Comparison of ENCODE assay signal across 1 cellular context in the genomic region with DNA sequence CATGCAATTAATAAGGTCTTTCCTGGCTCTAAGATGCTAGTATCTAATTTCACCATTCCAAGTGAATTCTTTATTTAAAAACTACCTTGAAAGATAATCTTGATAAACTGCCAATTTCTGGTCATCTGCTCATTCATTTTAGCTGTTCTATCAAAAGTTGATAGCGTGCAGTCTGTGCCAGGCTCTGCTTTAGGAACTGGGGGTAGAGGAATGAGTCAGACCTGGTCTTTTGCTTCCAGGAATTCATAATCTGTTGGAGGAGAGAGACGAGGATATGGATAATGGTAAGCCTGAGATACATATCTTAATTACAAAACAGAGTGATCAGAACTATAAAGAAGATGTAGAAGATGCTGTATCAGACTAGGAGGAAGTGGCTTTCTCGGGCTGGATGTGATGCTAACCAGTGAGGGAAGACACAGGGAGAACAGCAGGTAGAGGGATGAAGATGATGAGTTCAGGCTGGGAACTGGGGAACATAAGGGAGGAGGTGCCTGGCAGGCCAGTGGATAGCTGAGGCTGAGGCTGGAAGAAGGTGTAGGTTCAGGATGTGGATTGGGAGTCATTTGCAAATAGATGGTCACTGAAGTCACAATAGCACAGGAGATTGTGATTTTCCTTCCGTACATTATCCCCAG.
TF ChIP-seq lines count a peak whose summit lies in the region.

No MANE protein-coding gene starts in this region.

TF ChIP-seq in IMR-90, 13 proteins besides CTCF, POLR2A, EP300 and RAD21 (continued from another document):
- TF ChIP-seq CHD1 (IDR thresholded peaks at IDR 0.05; ENCODE audit: low read depth, low read length) (no peak), MAFK (IDR thresholded peaks at IDR 0.05; ENCODE audit: low read depth, low read length) (no peak), CEBPB (IDR thresholded peaks at IDR 0.05; ENCODE audit: low read depth, low read length) (no peak), RFX5 (IDR thresholded peaks at IDR 0.05; ENCODE audit: low read depth, low read length) (no peak), SMC3 (IDR thresholded peaks at IDR 0.05; ENCODE audit: low read depth, low read length) (no peak), BHLHE40 (IDR thresholded peaks at IDR 0.05; ENCODE audit: low read depth, low read length) (no peak), MXI1 (IDR thresholded peaks at IDR 0.05; ENCODE audit: borderline replicate concordance, low read depth, low read length) (no peak), MAZ (IDR thresholded peaks at IDR 0.05; ENCODE audit: borderline replicate concordance, low read depth, low read length) (no peak), RCOR1 (IDR thresholded peaks at IDR 0.05; ENCODE audit: insufficient replicate concordance, low read length) (no peak)
- TF ChIP-seq, protein P1, sequence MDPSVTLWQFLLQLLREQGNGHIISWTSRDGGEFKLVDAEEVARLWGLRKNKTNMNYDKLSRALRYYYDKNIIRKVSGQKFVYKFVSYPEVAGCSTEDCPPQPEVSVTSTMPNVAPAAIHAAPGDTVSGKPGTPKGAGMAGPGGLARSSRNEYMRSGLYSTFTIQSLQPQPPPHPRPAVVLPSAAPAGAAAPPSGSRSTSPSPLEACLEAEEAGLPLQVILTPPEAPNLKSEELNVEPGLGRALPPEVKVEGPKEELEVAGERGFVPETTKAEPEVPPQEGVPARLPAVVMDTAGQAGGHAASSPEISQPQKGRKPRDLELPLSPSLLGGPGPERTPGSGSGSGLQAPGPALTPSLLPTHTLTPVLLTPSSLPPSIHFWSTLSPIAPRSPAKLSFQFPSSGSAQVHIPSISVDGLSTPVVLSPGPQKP (IDR thresholded peaks at IDR 0.05; ENCODE audit: borderline replicate concordance, low read depth, low read length) = no peak
